ENCODE assay signal across 34 cellular contexts in the genomic region with DNA sequence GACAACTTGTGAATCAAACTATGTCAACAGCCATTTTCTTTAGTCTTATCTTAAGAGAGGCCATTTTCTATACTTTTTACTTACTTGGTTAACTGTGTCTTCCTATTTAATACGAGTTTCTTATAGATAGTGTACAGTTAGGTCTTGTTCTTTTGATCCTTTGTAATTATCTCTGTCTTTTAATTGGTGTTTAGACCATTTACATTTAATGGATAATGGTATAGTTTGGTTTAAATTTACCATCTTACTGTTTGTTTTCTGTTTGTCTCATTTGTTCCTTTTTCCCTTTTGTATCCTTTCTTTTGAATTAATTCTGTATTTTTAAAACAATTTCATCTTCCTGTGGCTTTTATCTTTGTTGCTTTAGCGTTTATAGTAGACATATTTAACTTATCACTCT. TPM values are rescaled to one million over a fixed set of nuclear protein-coding genes. Genes with fewer than 3 reads are reported as not detected.
"Had no signal": no experiment of that assay in that cellular context is flagged by ENCODE, and none has a peak within 500 bp of the region (broad histone marks: within the 10 kb centered on the region; RNA-seq: fewer than 3 reads in every experiment).

No MANE protein-coding gene starts in this region.

- H3K27me3 ChIP-seq: ascending aorta, breast epithelium had no signal

- H3K27ac Mint-ChIP-seq: activated B cell treated with CpG ODN at 0.5 μM for 24 hours; activated CD4-positive, alpha-beta memory T cell treated with anti-CD3 and anti-CD28 coated beads for 36 hours; activated CD4-positive, alpha-beta T cell treated with anti-CD3 and anti-CD28 coated beads, Interleukin-2, amount 10 ng/mL, durations not matched to agents 24 days and 14 days; activated CD8-positive, alpha-beta memory T cell treated with anti-CD3 and anti-CD28 coated beads, Interleukin-2, amount 10 ng/mL, durations not matched to agents 7 days and 5 days; activated CD8-positive, alpha-beta T cell treated with anti-CD3 and anti-CD28 coated beads, Interleukin-2, amount 10 ng/mL, durations not matched to agents 7 days and 5 days; activated naive CD4-positive, alpha-beta T cell treated with anti-CD3 and anti-CD28 coated beads, Interleukin-2, amount 10 ng/mL, durations not matched to agents 7 days and 5 days; activated naive CD4-positive, alpha-beta T cell treated with anti-CD3 and anti-CD28 coated beads, Interleukin-2, amount 50 U/mL, for 24 hours; activated naive CD8-positive, alpha-beta T cell; activated naive CD8-positive, alpha-beta T cell treated with anti-CD3 and anti-CD28 coated beads, Interleukin-2, amount 10 ng/mL, durations not matched to agents 7 days and 5 days; activated naive CD8-positive, alpha-beta T cell treated with anti-CD3 and anti-CD28 coated beads, Interleukin-2, amount 50 U/mL, for 24 hours; activated T-helper 2 cell treated with anti-CD3 and anti-CD28 coated beads, Interferon-gamma antibody, Interleukin-2, Interleukin-4, amounts not matched to agents 10 μg/mL and 5 μg/mL and 100 μg/mL, durations not matched to agents 14 hours and 24 hours and 36 hours; brain; T-helper 1 cell treated with Interleukin-12 subunit alpha and Interleukin-12 subunit beta and Interleukin-4 antibody, amounts not matched to agents 30 μg/mL and 1 μg/mL, for 36 hours; T-helper 2 cell treated with Interferon-gamma antibody and Interleukin-4, amounts not matched to agents 5 μg/mL and 100 μg/mL, for 36 hours had no signal

- H3K4me1 ChIP-seq: ascending aorta, breast epithelium had no signal

- DNase-seq: activated B cell treated with CpG ODN at 0.5 μM for 24 hours; activated CD4-positive, alpha-beta memory T cell treated with anti-CD3 and anti-CD28 coated beads for 36 hours; activated CD4-positive, alpha-beta T cell treated with anti-CD3 and anti-CD28 coated beads for 4 hours; activated CD4-positive, alpha-beta T cell treated with anti-CD3 and anti-CD28 coated beads, Interleukin-2, amount 10 ng/mL, durations not matched to agents 24 days and 14 days; activated CD4-positive, alpha-beta T cell treated with anti-CD3 and anti-CD28 coated beads, Interleukin-2, amount 50 U/mL, for 1 hour; activated CD4-positive, alpha-beta T cell treated with anti-CD3 and anti-CD28 coated beads, Interleukin-2, amount 50 U/mL, for 4 hours; activated CD4-positive, CD25-positive, alpha-beta regulatory T cell treated with anti-CD3 and anti-CD28 coated beads, Interleukin-2, amount 50 U/mL, for 72 hours; activated CD8-positive, alpha-beta memory T cell treated with anti-CD3 and anti-CD28 coated beads for 24 hours; activated CD8-positive, alpha-beta memory T cell treated with anti-CD3 and anti-CD28 coated beads, Interleukin-2, amount 10 ng/mL, durations not matched to agents 7 days and 5 days; activated CD8-positive, alpha-beta memory T cell treated with anti-CD3 and anti-CD28 coated beads, Interleukin-2, amount 50 U/mL, for 48 hours; activated CD8-positive, alpha-beta T cell treated with anti-CD3 and anti-CD28 coated beads, Interleukin-2, amount 10 ng/mL, durations not matched to agents 7 days and 5 days; activated effector memory CD4-positive, alpha-beta T cell treated with Interleukin-2 at 50 U/mL for 16 hours; activated gamma-delta T cell; activated naive CD4-positive, alpha-beta T cell treated with anti-CD3 and anti-CD28 coated beads, Interleukin-2, amount 10 ng/mL, durations not matched to agents 7 days and 5 days; activated naive CD4-positive, alpha-beta T cell treated with Interleukin-2 at 50 U/mL for 16 hours; activated naive CD8-positive, alpha-beta T cell treated with anti-CD3 and anti-CD28 coated beads, Interleukin-2, amount 10 ng/mL, durations not matched to agents 7 days and 5 days; activated naive CD8-positive, alpha-beta T cell treated with anti-CD3 and anti-CD28 coated beads, Interleukin-2, amount 50 U/mL, for 24 hours; activated T-cell treated with anti-CD3 and anti-CD28 coated beads, Interleukin-2, amount 50 U/mL, for 1 hour; activated T-cell treated with anti-CD3 and anti-CD28 coated beads, Interleukin-2, amount 50 U/mL, for 4 hours; amygdala; anterior cingulate cortex; central memory CD4-positive, alpha-beta T cell; T-helper 1 cell; T-helper 2 cell; T-helper 9 cell had no signal

- H3K4me1 Mint-ChIP-seq: activated B cell treated with CpG ODN at 0.5 μM for 24 hours, brain had no signal

- H3K27me3 Mint-ChIP-seq: activated B cell treated with CpG ODN at 0.5 μM for 24 hours; activated CD4-positive, alpha-beta memory T cell treated with anti-CD3 and anti-CD28 coated beads for 36 hours; activated CD4-positive, alpha-beta T cell treated with anti-CD3 and anti-CD28 coated beads, Interleukin-2, amount 10 ng/mL, durations not matched to agents 24 days and 14 days; activated CD8-positive, alpha-beta memory T cell treated with anti-CD3 and anti-CD28 coated beads, Interleukin-2, amount 10 ng/mL, durations not matched to agents 7 days and 5 days; activated naive CD4-positive, alpha-beta T cell treated with anti-CD3 and anti-CD28 coated beads, Interleukin-2, amount 10 ng/mL, durations not matched to agents 7 days and 5 days; activated naive CD4-positive, alpha-beta T cell treated with anti-CD3 and anti-CD28 coated beads, Interleukin-2, amount 50 U/mL, for 24 hours; activated naive CD8-positive, alpha-beta T cell; activated naive CD8-positive, alpha-beta T cell treated with anti-CD3 and anti-CD28 coated beads, Interleukin-2, amount 10 ng/mL, durations not matched to agents 7 days and 5 days; activated naive CD8-positive, alpha-beta T cell treated with anti-CD3 and anti-CD28 coated beads, Interleukin-2, amount 50 U/mL, for 24 hours; brain had no signal

- H3K4me3 Mint-ChIP-seq: activated B cell treated with CpG ODN at 0.5 μM for 24 hours; activated CD4-positive, alpha-beta memory T cell treated with anti-CD3 and anti-CD28 coated beads for 36 hours; activated CD4-positive, alpha-beta T cell treated with anti-CD3 and anti-CD28 coated beads, Interleukin-2, amount 10 ng/mL, durations not matched to agents 24 days and 14 days; activated CD8-positive, alpha-beta memory T cell treated with anti-CD3 and anti-CD28 coated beads, Interleukin-2, amount 10 ng/mL, durations not matched to agents 7 days and 5 days; activated CD8-positive, alpha-beta T cell treated with anti-CD3 and anti-CD28 coated beads, Interleukin-2, amount 10 ng/mL, durations not matched to agents 7 days and 5 days; activated naive CD4-positive, alpha-beta T cell treated with anti-CD3 and anti-CD28 coated beads, Interleukin-2, amount 10 ng/mL, durations not matched to agents 7 days and 5 days; activated naive CD4-positive, alpha-beta T cell treated with anti-CD3 and anti-CD28 coated beads, Interleukin-2, amount 50 U/mL, for 24 hours; activated naive CD8-positive, alpha-beta T cell; activated naive CD8-positive, alpha-beta T cell treated with anti-CD3 and anti-CD28 coated beads, Interleukin-2, amount 10 ng/mL, durations not matched to agents 7 days and 5 days; activated naive CD8-positive, alpha-beta T cell treated with anti-CD3 and anti-CD28 coated beads, Interleukin-2, amount 50 U/mL, for 24 hours; activated T-cell treated with anti-CD3 and anti-CD28 coated beads, Interleukin-2, amount 50 U/mL, for 4 hours; brain; T-helper 1 cell treated with Interleukin-12 subunit alpha and Interleukin-12 subunit beta and Interleukin-4 antibody, amounts not matched to agents 30 μg/mL and 1 μg/mL, for 36 hours; T-helper 2 cell treated with Interferon-gamma antibody and Interleukin-4, amounts not matched to agents 5 μg/mL and 100 μg/mL, for 36 hours had no signal

- H3K36me3 ChIP-seq: breast epithelium had no signal

- H3K4me3 ChIP-seq: ascending aorta, breast epithelium had no signal

- H3K27ac ChIP-seq: ascending aorta, breast epithelium, VCaP had no signal

RNA-seq across cellular contexts. Expression of a gene that starts 59.0 kb away (rescaled TPM):
- total RNA-seq: activated B cell treated with CpG ODN at 0.5 μM for 24 hours; activated CD4-positive, alpha-beta memory T cell treated with anti-CD3 and anti-CD28 coated beads for 36 hours; activated CD4-positive, alpha-beta T cell treated with anti-CD3 and anti-CD28 coated beads, Interleukin-2, amount 10 ng/mL, durations not matched to agents 24 days and 14 days; activated CD8-positive, alpha-beta memory T cell treated with anti-CD3 and anti-CD28 coated beads, Interleukin-2, amount 10 ng/mL, durations not matched to agents 7 days and 5 days; activated CD8-positive, alpha-beta T cell treated with anti-CD3 and anti-CD28 coated beads, Interleukin-2, amount 10 ng/mL, durations not matched to agents 7 days and 5 days; activated naive CD8-positive, alpha-beta T cell treated with anti-CD3 and anti-CD28 coated beads, Interleukin-2, amount 10 ng/mL, durations not matched to agents 7 days and 5 days; activated T-cell treated with anti-CD3 and anti-CD28 coated beads, Interleukin-2, amount 50 U/mL, for 4 hours; activated T-helper 2 cell treated with anti-CD3 and anti-CD28 coated beads, Interferon-gamma antibody, Interleukin-2, Interleukin-4, amounts not matched to agents 10 μg/mL and 5 μg/mL and 100 μg/mL, durations not matched to agents 14 hours and 24 hours and 36 hours; ascending aorta had no signal
